ENCODE assay signal across 8 cellular contexts in the genomic region with DNA sequence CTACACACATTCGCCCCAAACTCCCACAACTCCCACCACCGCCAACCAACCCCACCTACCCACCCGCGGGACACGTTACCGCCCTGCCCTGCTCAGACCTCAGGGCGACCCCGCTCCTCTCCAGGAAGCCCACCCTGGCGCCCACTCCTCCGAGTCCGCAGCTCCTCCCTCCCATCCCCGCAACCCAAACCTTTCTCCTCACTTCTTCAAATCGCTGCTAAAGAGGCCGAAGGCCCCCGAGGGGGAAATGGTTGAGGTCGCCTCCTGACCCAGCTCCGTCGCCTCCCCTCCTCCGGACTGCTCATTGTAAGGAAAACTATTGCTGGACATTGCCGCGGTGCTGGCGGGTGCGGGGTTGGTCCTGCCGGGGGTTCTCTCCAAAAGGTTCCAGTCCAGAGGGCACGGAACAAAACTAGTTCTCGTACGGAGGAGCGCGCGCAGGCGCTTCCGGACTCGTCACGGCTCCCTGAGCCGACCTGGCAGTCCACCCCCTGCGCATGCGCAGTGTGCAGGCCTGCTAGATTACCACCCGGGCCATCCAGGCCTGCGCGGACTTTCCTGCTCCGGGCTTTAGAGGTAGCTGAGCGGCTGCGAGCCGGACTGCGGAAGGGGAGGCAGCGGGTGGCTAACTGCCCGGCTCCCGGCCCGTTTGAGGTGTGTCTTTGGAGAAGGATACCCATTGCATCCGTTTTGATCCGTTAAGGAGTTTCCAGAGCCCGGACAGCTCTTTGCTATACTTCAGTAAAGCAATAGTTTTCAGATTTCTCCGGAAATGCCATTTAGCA. TPM values are rescaled to one million over a fixed set of nuclear protein-coding genes. Genes with fewer than 3 reads are reported as not detected.
DNase-seq lines count a peak whose midpoint lies in the region; ATAC-seq, FAIRE-seq and TF ChIP-seq lines count a peak whose summit lies in the region.

A gene with protein sequence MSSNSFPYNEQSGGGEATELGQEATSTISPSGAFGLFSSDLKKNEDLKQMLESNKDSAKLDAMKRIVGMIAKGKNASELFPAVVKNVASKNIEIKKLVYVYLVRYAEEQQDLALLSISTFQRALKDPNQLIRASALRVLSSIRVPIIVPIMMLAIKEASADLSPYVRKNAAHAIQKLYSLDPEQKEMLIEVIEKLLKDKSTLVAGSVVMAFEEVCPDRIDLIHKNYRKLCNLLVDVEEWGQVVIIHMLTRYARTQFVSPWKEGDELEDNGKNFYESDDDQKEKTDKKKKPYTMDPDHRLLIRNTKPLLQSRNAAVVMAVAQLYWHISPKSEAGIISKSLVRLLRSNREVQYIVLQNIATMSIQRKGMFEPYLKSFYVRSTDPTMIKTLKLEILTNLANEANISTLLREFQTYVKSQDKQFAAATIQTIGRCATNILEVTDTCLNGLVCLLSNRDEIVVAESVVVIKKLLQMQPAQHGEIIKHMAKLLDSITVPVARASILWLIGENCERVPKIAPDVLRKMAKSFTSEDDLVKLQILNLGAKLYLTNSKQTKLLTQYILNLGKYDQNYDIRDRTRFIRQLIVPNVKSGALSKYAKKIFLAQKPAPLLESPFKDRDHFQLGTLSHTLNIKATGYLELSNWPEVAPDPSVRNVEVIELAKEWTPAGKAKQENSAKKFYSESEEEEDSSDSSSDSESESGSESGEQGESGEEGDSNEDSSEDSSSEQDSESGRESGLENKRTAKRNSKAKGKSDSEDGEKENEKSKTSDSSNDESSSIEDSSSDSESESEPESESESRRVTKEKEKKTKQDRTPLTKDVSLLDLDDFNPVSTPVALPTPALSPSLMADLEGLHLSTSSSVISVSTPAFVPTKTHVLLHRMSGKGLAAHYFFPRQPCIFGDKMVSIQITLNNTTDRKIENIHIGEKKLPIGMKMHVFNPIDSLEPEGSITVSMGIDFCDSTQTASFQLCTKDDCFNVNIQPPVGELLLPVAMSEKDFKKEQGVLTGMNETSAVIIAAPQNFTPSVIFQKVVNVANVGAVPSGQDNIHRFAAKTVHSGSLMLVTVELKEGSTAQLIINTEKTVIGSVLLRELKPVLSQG (minus strand): TSS at position 449 of the 785 bp plus-strand sequence. CDS start 119 bp downstream, at position 330.

- FAIRE-seq in colon (lab: Jason Lieb, UNC): peak; percentile 53

- no peaks in the 10 kb centered on the region for H3K36me3 ChIP-seq in BE2C

- H3K4me1 ChIP-seq in BE2C: no peaks in the 10 kb centered on the region

- H3K9me3 ChIP-seq in BE2C: no peaks in the 10 kb centered on the region

- ATAC-seq in HG03460 (IDR thresholded peaks at IDR 0.05; ENCODE audit: unreplicated experiment): peak; percentile 80

- DNase-seq in BE2C (peak; percentile 99), GM19240 (ENCODE audit: insufficient read length, low spot score) (peak; percentile 83), NCI-H526 (lab: John Stamatoyannopoulos, UW) (peak; percentile 91 to 97), kidney glomerular epithelial cell (lab: John Stamatoyannopoulos, UW) (peak; percentile 97)
- peak; percentile 98 for DNase-seq in activated CD4-positive, alpha-beta T cell treated with anti-CD3 and anti-CD28 coated beads for 48 hours
- DNase-seq in stimulated activated CD4-positive, alpha-beta T cell treated with anti-CD3 and anti-CD28 coated beads, Interleukin-1b, Interleukin-23, amount 100 ng/mL, for 1 hour (ENCODE audit: low read depth in 2 of 2): peak; percentile 94

- no peak for TF ChIP-seq CTCF in BE2C (IDR thresholded peaks at IDR 0.05; ENCODE audit: low read depth, low read length)

- no peaks in the 10 kb centered on the region for H3K27me3 ChIP-seq in BE2C

- peak within 1 kb of the TSS; percentile 97 for H3K4me3 ChIP-seq in BE2C (ENCODE audit: low read depth, low read length)

RNA-seq across cellular contexts. Expression of the gene that starts here (rescaled TPM):
- polyA plus RNA-seq in BE2C (2012; ENCODE audit: insufficient read depth, insufficient read length, low read depth): 10.9 TPM

Comparison
In these comparisons a context has a peak if more than half of its experiments do, and no peak if none do; other contexts are left out.
1. Peak in every context shown above with its lines: DNase-seq, ATAC-seq and H3K4me3 ChIP-seq.